Comparison of ENCODE assay signal across 17 cellular contexts in the genomic region with DNA sequence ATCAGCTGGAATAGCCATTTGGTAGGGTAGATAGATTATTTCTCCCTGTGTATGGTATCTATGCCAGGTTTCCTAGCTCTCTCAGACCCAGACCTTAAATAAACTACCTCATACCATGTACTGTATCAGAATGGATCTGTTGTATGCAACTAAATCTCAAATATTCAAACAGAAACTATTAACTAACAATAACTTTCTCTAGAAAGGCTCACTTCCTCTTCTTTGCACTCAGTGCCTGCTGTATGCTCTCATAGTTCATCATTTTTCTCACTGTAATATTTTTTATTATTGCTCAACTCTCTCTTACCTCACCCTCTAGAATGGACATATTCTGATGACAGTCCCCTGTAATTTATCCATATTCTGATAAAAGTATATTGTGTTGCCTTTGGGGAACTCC.
"Had no signal": no experiment of that assay in that cellular context is flagged by ENCODE, and none has a peak within 500 bp of the region (broad histone marks: within the 10 kb centered on the region; RNA-seq: fewer than 3 reads in every experiment).

No MANE protein-coding gene starts in this region.

- H3K4me1 ChIP-seq: breast epithelium, esophagus squamous epithelium, right atrium auricular region, tibial artery, uterus had no signal

- DNase-seq: activated CD4-positive, alpha-beta memory T cell treated with anti-CD3 and anti-CD28 coated beads, Interleukin-2, amount 10 ng/mL, durations not matched to agents 7 days and 5 days; activated gamma-delta T cell; activated T-cell treated with anti-CD3 and anti-CD28 coated beads, Interleukin-2, amount 50 U/mL, for 48 hours; aorta; esophagus squamous epithelium; foreskin fibroblast; glutamatergic neuron; naive thymus-derived CD8-positive, alpha-beta T cell; posterior cingulate gyrus; tibial artery; uterus had no signal

- H3K27me3 ChIP-seq: breast epithelium, esophagus squamous epithelium, neutrophil, right atrium auricular region, tibial artery, uterus had no signal

- H3K4me3 ChIP-seq: breast epithelium, esophagus squamous epithelium, lung, right atrium auricular region, smooth muscle cell, tibial artery, uterus had no signal

- H3K36me3 ChIP-seq: breast epithelium, esophagus squamous epithelium, neutrophil, right atrium auricular region, tibial artery, uterus had no signal

- H3K27ac ChIP-seq: breast epithelium, esophagus squamous epithelium, neutrophil, right atrium auricular region, tibial artery, uterus had no signal

- H3K9me3 ChIP-seq: breast epithelium, esophagus squamous epithelium, neutrophil, right atrium auricular region, tibial artery, uterus had no signal

- ATAC-seq: naive thymus-derived CD8-positive, alpha-beta T cell; stimulated activated effector memory CD8-positive, alpha-beta T cell treated with anti-CD3 and anti-CD28 coated beads, Interleukin-12 subunit alpha, Interleukin-12 subunit beta, amount 100 ng/mL, for 72 hours had no signal
